In the genomic region with DNA sequence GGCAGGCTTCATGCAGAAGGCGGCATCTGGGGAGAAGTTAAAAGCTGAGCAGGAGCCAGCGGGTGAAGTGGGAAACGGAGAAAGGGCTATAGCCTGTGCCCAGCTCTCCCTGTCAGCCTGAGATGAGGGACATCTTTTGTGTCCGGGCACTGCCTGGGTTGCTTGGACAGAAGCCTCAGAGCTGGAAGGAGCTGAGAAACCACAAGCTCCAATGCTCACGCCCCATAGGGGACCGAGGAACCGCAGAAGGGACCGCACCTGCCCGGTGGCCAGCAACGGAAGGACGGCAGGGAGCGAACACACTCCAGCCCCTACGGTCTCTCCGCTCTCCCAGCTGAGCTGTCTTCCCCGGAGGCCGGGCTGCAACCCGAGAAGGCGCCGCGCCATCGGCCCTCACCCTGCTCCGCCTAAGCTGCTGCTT, we compare ENCODE assay signal across 18 cellular contexts.
DNase-seq lines count a peak whose midpoint lies in the region; ATAC-seq and TF ChIP-seq lines count a peak whose summit lies in the region.
"Had no signal": no experiment of that assay in that cellular context is flagged by ENCODE, and none has a peak within 500 bp of the region (broad histone marks: within the 10 kb centered on the region; RNA-seq: fewer than 3 reads in every experiment).

No MANE protein-coding gene starts in this region.

- peak overlapping the region in 1 of 2 donors; percentile 15 for H3K27ac ChIP-seq in right atrium auricular region
- H3K27ac ChIP-seq: PC-9, transverse colon had no signal

- intact Hi-C loops in Right ventricle myocardium superior (cut with DNase I) = no loop called here

- no peak for TF ChIP-seq CTCF in right atrium auricular region (IDR thresholded peaks at IDR 0.05)
- TF ChIP-seq CTCF in fibroblast of mammary gland (conservative IDR thresholded peaks at IDR 0.05; ENCODE audit: control insufficient read depth, insufficient read depth, low read depth, low read length) = no peak

- H3K36me3 ChIP-seq in right atrium auricular region = no peaks in the 10 kb centered on the region
- H3K36me3 ChIP-seq: transverse colon had no signal

- H3K4me3 ChIP-seq in right atrium auricular region = no peak overlapping the region
- H3K4me3 ChIP-seq in fibroblast of mammary gland (ENCODE audit: control insufficient read depth, low read depth, low read length) = no peak overlapping the region
- H3K4me3 ChIP-seq: PC-9, transverse colon had no signal

- peaks cover 0 to 10% of the 10 kb centered on the region in 2 donors for H3K4me1 ChIP-seq in right atrium auricular region

- no peaks in the 10 kb centered on the region for H3K27me3 ChIP-seq in right atrium auricular region
- H3K27me3 ChIP-seq: transverse colon had no signal

- DNase-seq in Right ventricle myocardium superior (no peak), right atrium auricular region (ENCODE audit: low spot score) (no peak), fibroblast of mammary gland (ENCODE audit: low read depth) (peak; percentile 31), myocyte (ENCODE audit: low read depth) (peak; percentile 80), occipital lobe (lab: John Stamatoyannopoulos, UW) (no peak), HPDE6-E6E7 (ENCODE audit: extremely low spot score) (no peak), HCEC 1CT (no peak)
- no peak for DNase-seq in effector CD4-positive, alpha-beta T cell
- DNase-seq: ACHN; activated CD4-positive, alpha-beta T cell treated with anti-CD3 and anti-CD28 coated beads, Interleukin-2, amount 50 U/mL, for 48 hours; activated naive CD4-positive, alpha-beta T cell treated with Interleukin-2 at 50 U/mL for 16 hours; cerebellar nuclear complex; DMS 273 treated with DMSO at 0.1 percent for 48 hours; kidney glomerular epithelial cell; MV-4-11; T-helper 1 cell; transverse colon had no signal

- peak; percentile 22 for ATAC-seq in Right ventricle myocardium superior (ENCODE audit: poor library complexity)

- H3K9me3 ChIP-seq in right atrium auricular region = no peaks in the 10 kb centered on the region
- H3K9me3 ChIP-seq: transverse colon had no signal

Comparison
In these comparisons a context has a peak if more than half of its experiments do, and no peak if none do; other contexts are left out.
1. DNase-seq: peak in fibroblast of mammary gland (single experiment) and myocyte (single experiment); none in Right ventricle myocardium superior (single experiment), right atrium auricular region (single experiment), effector CD4-positive, alpha-beta T cell (single experiment), occipital lobe (single experiment), HPDE6-E6E7 (single experiment) and HCEC 1CT (single experiment).